29 cellular contexts compared by ENCODE assay signal in the genomic region with DNA sequence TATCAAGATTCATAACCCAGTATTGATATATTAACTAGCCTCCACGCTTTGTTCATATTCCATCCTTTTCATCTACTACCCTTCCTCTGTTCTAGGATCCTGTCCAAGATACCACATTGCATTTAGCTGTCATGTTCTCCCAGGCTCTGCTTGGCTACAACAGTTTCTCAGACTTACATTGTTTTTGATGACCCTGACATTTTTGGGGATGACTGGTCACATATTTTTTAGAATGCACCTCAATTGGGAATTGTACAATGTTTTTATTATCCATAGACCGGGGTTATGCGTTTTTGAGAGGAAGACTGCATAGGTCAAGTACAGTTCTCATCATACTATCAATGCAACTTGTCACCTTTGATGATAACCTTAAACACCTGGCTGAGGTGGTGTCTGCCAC.
"Had no signal": no experiment of that assay in that cellular context is flagged by ENCODE, and none has a peak within 500 bp of the region (broad histone marks: within the 10 kb centered on the region; RNA-seq: fewer than 3 reads in every experiment).

No MANE protein-coding gene starts in this region.

- H3K4me3 ChIP-seq: stomach, suprapubic skin, testis, thoracic aorta, thyroid gland, tibial artery, tibial nerve, transverse colon, upper lobe of left lung, upper lobe of right lung, uterus, vagina had no signal

- FAIRE-seq: urothelium cell line had no signal

- H3K9me3 ChIP-seq: testis, thoracic aorta, thyroid gland, tibial artery, upper lobe of right lung, uterus, vagina had no signal

- H3K4me1 Mint-ChIP-seq: stimulated activated effector memory CD8-positive, alpha-beta T cell treated with anti-CD3 and anti-CD28 coated beads, Interleukin-12 subunit alpha, Interleukin-12 subunit beta, amount 100 ng/mL, for 72 hours; stimulated activated memory B cell treated with anti-CD40 and anti-IgM and Interleukin-4, amounts not matched to agents 10 μg/mL and 1 μg/mL and 100 μg/mL, for 72 hours; stimulated activated naive B cell treated with anti-CD40 and anti-IgM and Interleukin-4, amounts not matched to agents 10 μg/mL and 1 μg/mL and 100 μg/mL, for 72 hours; stimulated activated naive CD8-positive, alpha-beta T cell treated with anti-CD3 and anti-CD28 coated beads, Interleukin-15, amount 100 ng/mL, for 72 hours had no signal

- H3K27me3 Mint-ChIP-seq: stimulated activated memory B cell treated with anti-CD40 and anti-IgM and Interleukin-4, amounts not matched to agents 10 μg/mL and 1 μg/mL and 100 μg/mL, for 72 hours; stimulated activated naive B cell treated with anti-CD40 and anti-IgM and Interleukin-4, amounts not matched to agents 10 μg/mL and 1 μg/mL and 100 μg/mL, for 72 hours; stimulated activated naive CD8-positive, alpha-beta T cell treated with anti-CD3 and anti-CD28 coated beads, Interleukin-15, amount 100 ng/mL, for 72 hours; stimulated activated naive CD8-positive, alpha-beta T cell treated with anti-CD3 and anti-CD28 coated beads, Interleukin-15, Interleukin-2, amounts not matched to agents 100 ng/mL and 50 ng/mL, for 24 hours had no signal

- H3K9me3 Mint-ChIP-seq: type B pancreatic cell had no signal

- H3K4me1 ChIP-seq: stomach, suprapubic skin, testis, thyroid gland, tibial artery, tibial nerve, transverse colon, upper lobe of left lung, upper lobe of right lung, uterus, vagina had no signal

- H3K36me3 Mint-ChIP-seq: stimulated activated effector memory CD8-positive, alpha-beta T cell treated with anti-CD3 and anti-CD28 coated beads, Interleukin-12 subunit alpha, Interleukin-12 subunit beta, amount 100 ng/mL, for 72 hours; stimulated activated memory B cell treated with anti-CD40 and anti-IgM and Interleukin-4, amounts not matched to agents 10 μg/mL and 1 μg/mL and 100 μg/mL, for 72 hours; stimulated activated naive B cell treated with anti-CD40 and anti-IgM and Interleukin-4, amounts not matched to agents 10 μg/mL and 1 μg/mL and 100 μg/mL, for 72 hours; type B pancreatic cell had no signal

- ATAC-seq: stimulated activated effector memory CD8-positive, alpha-beta T cell treated with anti-CD3 and anti-CD28 coated beads, Interleukin-12 subunit alpha, Interleukin-12 subunit beta, amount 100 ng/mL, for 72 hours; stimulated activated memory B cell treated with anti-CD40 and anti-IgM and Interleukin-4, amounts not matched to agents 10 μg/mL and 1 μg/mL and 100 μg/mL, for 72 hours; stimulated activated naive B cell treated with anti-CD40 and anti-IgM and Interleukin-4, amounts not matched to agents 10 μg/mL and 1 μg/mL and 100 μg/mL, for 72 hours; stimulated activated naive CD8-positive, alpha-beta T cell treated with anti-CD3 and anti-CD28 coated beads, Interleukin-15, amount 100 ng/mL, for 72 hours; stimulated activated naive CD8-positive, alpha-beta T cell treated with anti-CD3 and anti-CD28 coated beads, Interleukin-15, Interleukin-2, amounts not matched to agents 100 U/mL and 50 U/mL, for 24 hours; upper lobe of right lung had no signal

- H3K27me3 ChIP-seq: stomach, suprapubic skin, testis, thyroid gland, tibial artery, tibial nerve, transverse colon, upper lobe of left lung, upper lobe of right lung, uterus, vagina had no signal

- H3K36me3 ChIP-seq: stomach, suprapubic skin, thoracic aorta, thyroid gland, tibial artery, tibial nerve, transverse colon, upper lobe of left lung, upper lobe of right lung, uterus, vagina had no signal

- H3K27ac Mint-ChIP-seq: stimulated activated effector memory CD8-positive, alpha-beta T cell treated with anti-CD3 and anti-CD28 coated beads, Interleukin-12 subunit alpha, Interleukin-12 subunit beta, amount 100 ng/mL, for 72 hours; stimulated activated memory B cell treated with anti-CD40 and anti-IgM and Interleukin-4, amounts not matched to agents 10 μg/mL and 1 μg/mL and 100 μg/mL, for 72 hours; stimulated activated naive B cell treated with anti-CD40 and anti-IgM and Interleukin-4, amounts not matched to agents 10 μg/mL and 1 μg/mL and 100 μg/mL, for 72 hours; stimulated activated naive CD8-positive, alpha-beta T cell treated with anti-CD3 and anti-CD28 coated beads, Interleukin-15, amount 100 ng/mL, for 72 hours; stimulated activated naive CD8-positive, alpha-beta T cell treated with anti-CD3 and anti-CD28 coated beads, Interleukin-15, Interleukin-2, amounts not matched to agents 100 ng/mL and 50 ng/mL, for 24 hours; type B pancreatic cell had no signal

- DNase-seq: stimulated activated CD4-positive, alpha-beta T cell treated with anti-CD3 and anti-CD28 coated beads, Interleukin-2, amount 100 ng/mL, for 48 hours; stimulated activated CD4-positive, alpha-beta T cell treated with anti-CD3 and anti-CD28 coated beads, Interleukin-4, amount 100 ng/mL, for 1 hour; stimulated activated CD4-positive, alpha-beta T cell treated with anti-CD3 and anti-CD28 coated beads, Interleukin-4, amount 100 ng/mL, for 24 hours; stimulated activated CD4-positive, alpha-beta T cell treated with anti-CD3 and anti-CD28 coated beads, Interleukin-4, amount 100 ng/mL, for 4 hours; stimulated activated CD8-positive, alpha-beta memory T cell treated with anti-CD3 and anti-CD28 coated beads, Interleukin-4, amount 100 ng/mL, for 48 hours; stimulated activated naive B cell treated with anti-CD40 and anti-IgM and Interleukin-4, amounts not matched to agents 10 μg/mL and 1 μg/mL and 100 μg/mL, for 72 hours; stimulated activated naive CD4-positive, alpha-beta T cell; stimulated activated naive CD4-positive, alpha-beta T cell treated with Interleukin-2 at 50 U/mL for 16 hours; stimulated activated naive CD8-positive, alpha-beta T cell treated with anti-CD3 and anti-CD28 coated beads, Interleukin-15, amount 100 ng/mL, for 72 hours; stimulated activated naive CD8-positive, alpha-beta T cell treated with anti-CD3 and anti-CD28 coated beads, Interleukin-15, Interleukin-2, amounts not matched to agents 100 U/mL and 50 U/mL, for 24 hours; stomach; substantia nigra; testis; thyroid gland; tibial artery; transverse colon; trophoblast cell; upper lobe of left lung; upper lobe of right lung; uterus had no signal

- H3K27ac ChIP-seq: stomach, suprapubic skin, testis, thoracic aorta, thyroid gland, tibial artery, tibial nerve, transverse colon, upper lobe of left lung, upper lobe of right lung, uterus, vagina had no signal

- H3K4me3 Mint-ChIP-seq: stimulated activated effector memory CD8-positive, alpha-beta T cell treated with anti-CD3 and anti-CD28 coated beads, Interleukin-12 subunit alpha, Interleukin-12 subunit beta, amount 100 ng/mL, for 72 hours; stimulated activated memory B cell treated with anti-CD40 and anti-IgM and Interleukin-4, amounts not matched to agents 10 μg/mL and 1 μg/mL and 100 μg/mL, for 72 hours; stimulated activated naive B cell treated with anti-CD40 and anti-IgM and Interleukin-4, amounts not matched to agents 10 μg/mL and 1 μg/mL and 100 μg/mL, for 72 hours; stimulated activated naive CD8-positive, alpha-beta T cell treated with anti-CD3 and anti-CD28 coated beads, Interleukin-15, amount 100 ng/mL, for 72 hours; stimulated activated naive CD8-positive, alpha-beta T cell treated with anti-CD3 and anti-CD28 coated beads, Interleukin-15, Interleukin-2, amounts not matched to agents 100 ng/mL and 50 ng/mL, for 24 hours; type B pancreatic cell had no signal
